In the genomic region with DNA sequence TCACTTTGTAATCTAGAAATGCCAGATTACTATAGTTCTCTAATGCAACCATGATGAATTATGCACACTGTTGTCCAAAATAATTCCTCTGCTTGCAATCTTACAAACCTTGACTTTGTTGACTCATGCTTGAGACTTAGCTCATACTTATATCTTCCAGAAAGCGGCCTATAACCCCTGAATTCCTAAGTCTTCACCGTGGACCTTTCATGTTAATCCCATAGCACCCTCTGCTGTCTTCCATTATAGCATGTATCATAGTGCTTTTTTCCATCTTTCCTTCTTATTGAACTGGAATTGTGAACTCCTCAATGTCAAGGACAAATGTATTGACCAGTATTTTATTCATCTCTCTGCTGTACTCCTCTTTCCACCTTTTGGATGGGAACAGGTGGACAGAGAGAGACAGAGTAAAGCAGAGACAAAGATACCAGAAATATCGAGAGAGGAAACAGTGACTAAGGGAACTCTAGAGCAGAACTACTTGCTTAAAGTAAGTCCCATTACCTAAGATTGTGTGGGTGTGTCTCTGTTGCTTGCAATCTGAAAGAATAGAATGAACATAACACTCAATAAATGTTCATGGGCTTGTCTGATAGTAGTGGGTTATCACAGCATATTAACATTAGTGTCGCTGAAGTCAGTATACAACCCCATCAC, we compare ENCODE assay signal across 8 cellular contexts.
DNase-seq lines count a peak whose midpoint lies in the region; ATAC-seq and TF ChIP-seq lines count a peak whose summit lies in the region.

No MANE protein-coding gene starts in this region.

- H3K4me1 Mint-ChIP-seq in Calu3 (ENCODE audit: low read depth, unreplicated experiment): peaks cover 32% of the 10 kb centered on the region

- DNase-seq in Calu3 (peak; percentile 22), NCI-H2171 (lab: John Stamatoyannopoulos, UW) (peak; percentile 3), coronary artery (ENCODE audit: low spot score) (no peak), myocyte (ENCODE audit: low read depth) (peak; percentile 59), UCSD-AML1 (lab: John Stamatoyannopoulos, UW; ENCODE audit: unreplicated experiment) (no peak), NOMO-1 treated with DMSO at 0.1 percent for 48 hours (lab: John Stamatoyannopoulos, UW; ENCODE audit: unreplicated experiment) (no peak)

- no peak overlapping the region for H3K4me3 ChIP-seq in coronary artery

- CTCF ChIA-PET in Calu3 (lab: Charles Lee): interaction anchor here (0.6 to 1.6 kb wide), 17 partner anchors 9 to 183 kb away, joined by 3 to 19 read pairs (median 5); partner anchors contain the start of gene LURAP1L

- intact Hi-C loops in Calu3 (cut with micrococcal nuclease; ENCODE audit: unreplicated experiment): loop anchor here (1.0 to 5.0 kb wide), 2 partner anchors 162 to 197 kb away; no protein-coding TSS in a partner anchor

- peaks cover 7% of the 10 kb centered on the region for H3K36me3 Mint-ChIP-seq in Calu3 (ENCODE audit: insufficient read depth, unreplicated experiment)

- H3K9me3 Mint-ChIP-seq in Calu3 (ENCODE audit: low read depth, unreplicated experiment): no peaks in the 10 kb centered on the region

- no peak for TF ChIP-seq CTCF in Calu3 (IDR thresholded peaks at IDR 0.05; ENCODE audit: unreplicated experiment)
- peak; percentile 42 for TF ChIP-seq CTCF in coronary artery (IDR thresholded peaks at IDR 0.05)

- H3K27ac Mint-ChIP-seq in Calu3 (ENCODE audit: unreplicated experiment): peak overlapping the region; percentile 61

- BruUV-seq in Calu3 (replicated peaks; lab: Mats Ljungman, UMichigan): no TSS peak

- peak overlapping the region; percentile 1 for H3K4me3 Mint-ChIP-seq in Calu3 (ENCODE audit: low read depth, unreplicated experiment)

- ATAC-seq in HG03025 (IDR thresholded peaks at IDR 0.05; ENCODE audit: low FRiP score, unreplicated experiment) (no peak), GM19324 (IDR thresholded peaks at IDR 0.05; ENCODE audit: low FRiP score, unreplicated experiment) (no peak)

- H3K27me3 Mint-ChIP-seq in Calu3 (ENCODE audit: unreplicated experiment): no peaks in the 10 kb centered on the region

- no peak overlapping the region for H3K27ac ChIP-seq in coronary artery

Comparison
In these comparisons a context has a peak if more than half of its experiments do, and no peak if none do; other contexts are left out.
1. DNase-seq: peak in Calu3 (single experiment), NCI-H2171 (single experiment) and myocyte (single experiment); none in coronary artery (single experiment), UCSD-AML1 (single experiment) and NOMO-1 treated with DMSO at 0.1 percent for 48 hours (single experiment).